ENCODE assay signal across 21 cellular contexts in the genomic region with DNA sequence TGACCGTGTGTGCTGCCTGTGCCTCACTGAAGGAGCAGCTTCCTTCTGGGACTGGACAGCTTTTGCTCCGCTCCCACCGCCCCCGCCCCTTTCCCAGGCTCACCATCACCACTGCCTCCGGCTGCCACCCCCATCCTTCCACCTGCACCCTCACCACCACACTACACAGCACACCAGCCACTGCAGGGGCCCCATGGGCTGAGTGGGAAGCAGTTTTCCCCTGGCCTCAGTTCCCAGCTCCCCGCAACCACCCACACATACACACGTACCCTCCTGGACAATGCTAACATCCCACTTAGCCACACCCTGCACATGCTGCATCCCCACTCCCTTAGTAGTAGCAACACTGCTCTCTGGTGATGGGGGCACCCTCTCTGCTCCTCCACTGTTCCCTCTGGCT. TPM values are rescaled to one million over a fixed set of nuclear protein-coding genes. Genes with fewer than 3 reads are reported as not detected.
DNase-seq lines count a peak whose midpoint lies in the region; ATAC-seq and TF ChIP-seq lines count a peak whose summit lies in the region.
"Had no signal": no experiment of that assay in that cellular context is flagged by ENCODE, and none has a peak within 500 bp of the region (broad histone marks: within the 10 kb centered on the region; RNA-seq: fewer than 3 reads in every experiment).

No MANE protein-coding gene starts in this region.

- H3K79me2 ChIP-seq in H9 (ENCODE audit: insufficient read depth, low read length): no peaks in the 10 kb centered on the region

- no peak overlapping the region for H4K91ac ChIP-seq in H9 (ENCODE audit: insufficient read length, low read depth, low read length)

- H3K18ac ChIP-seq in H9 (ENCODE audit: insufficient read length, low read depth, low read length): no peak overlapping the region

- no peak overlapping the region for H3K56ac ChIP-seq in H9 (ENCODE audit: insufficient read length, low read depth, low read length)

- no peak overlapping the region for H3K9ac ChIP-seq in H9 (ENCODE audit: extremely low read depth, insufficient read length, low read length)
- H3K9ac ChIP-seq in endodermal cell (ENCODE audit: extremely low read depth, low read length, poor library complexity, severe bottlenecking): no peak overlapping the region

- no peak overlapping the region for H2BK5ac ChIP-seq in H9 (ENCODE audit: insufficient read length, low read length)

- H2BK15ac ChIP-seq in H9 (ENCODE audit: low read depth, low read length): no peak overlapping the region

- H2BK20ac ChIP-seq in H9 (ENCODE audit: low read depth, low read length, poor library complexity, severe bottlenecking): no peak overlapping the region

- H3K9me3 Mint-ChIP-seq in activated naive CD4-positive, alpha-beta T cell treated with anti-CD3 and anti-CD28 coated beads, Interleukin-2, amount 50 U/mL, for 72 hours: no peaks in the 10 kb centered on the region
- no peaks in the 10 kb centered on the region for H3K9me3 Mint-ChIP-seq in H9
- no peaks in the 10 kb centered on the region for H3K9me3 Mint-ChIP-seq in endodermal cell
- H3K9me3 Mint-ChIP-seq in stimulated activated naive CD8-positive, alpha-beta T cell treated with anti-CD3 and anti-CD28 coated beads, Interleukin-15, amount 100 ng/mL, for 72 hours: no peaks in the 10 kb centered on the region
- H3K9me3 Mint-ChIP-seq in osteocyte (ENCODE audit: unreplicated experiment): no peaks in the 10 kb centered on the region
- H3K9me3 Mint-ChIP-seq: activated B cell treated with CpG ODN at 0.5 μM for 24 hours, HFFc6 had no signal

- no peak overlapping the region for H3T11ph ChIP-seq in H9 (ENCODE audit: low read length)

- H3K27me3 Mint-ChIP-seq in H9 (ENCODE audit: low read depth): no peaks in the 10 kb centered on the region
- H3K27me3 Mint-ChIP-seq in endodermal cell (ENCODE audit: insufficient read depth): no peaks in the 10 kb centered on the region
- no peaks in the 10 kb centered on the region for H3K27me3 Mint-ChIP-seq in stimulated activated naive CD8-positive, alpha-beta T cell treated with anti-CD3 and anti-CD28 coated beads, Interleukin-15, amount 100 ng/mL, for 72 hours
- H3K27me3 Mint-ChIP-seq in osteocyte (ENCODE audit: unreplicated experiment): no peaks in the 10 kb centered on the region
- H3K27me3 Mint-ChIP-seq: activated B cell treated with CpG ODN at 0.5 μM for 24 hours had no signal

- no peak overlapping the region for H2BK12ac ChIP-seq in H9 (ENCODE audit: insufficient read length, low read depth, low read length)

- peaks cover 0 to 24% of the 10 kb centered on the region in 2 donors for H3K36me3 Mint-ChIP-seq in activated naive CD4-positive, alpha-beta T cell treated with anti-CD3 and anti-CD28 coated beads, Interleukin-2, amount 50 U/mL, for 72 hours
- peaks cover 22 to 69% (median 45%) of the 10 kb centered on the region in 3 experiments for H3K36me3 Mint-ChIP-seq in H9 (ENCODE audit: insufficient read depth in 1 of 3, low read depth in 3 of 3)
- peaks cover 61% of the 10 kb centered on the region for H3K36me3 Mint-ChIP-seq in endodermal cell (ENCODE audit: low read depth)
- peaks cover 54% of the 10 kb centered on the region for H3K36me3 Mint-ChIP-seq in osteocyte (ENCODE audit: unreplicated experiment)

- H3K79me1 ChIP-seq in H9 (ENCODE audit: insufficient read depth, low read depth, low read length, poor library complexity, severe bottlenecking): no peaks in the 10 kb centered on the region

- no peak overlapping the region for H2AFZ ChIP-seq in H9 (ENCODE audit: low read length)

- no peak overlapping the region for H3K4me3 Mint-ChIP-seq in H9
- no peak overlapping the region for H3K4me3 Mint-ChIP-seq in endodermal cell
- H3K4me3 Mint-ChIP-seq in stimulated activated naive CD8-positive, alpha-beta T cell treated with anti-CD3 and anti-CD28 coated beads, Interleukin-15, amount 100 ng/mL, for 72 hours: no peak overlapping the region
- H3K4me3 Mint-ChIP-seq in osteocyte (ENCODE audit: unreplicated experiment): no peak overlapping the region
- H3K4me3 Mint-ChIP-seq: activated B cell treated with CpG ODN at 0.5 μM for 24 hours, HFFc6 had no signal

- H3K23me2 ChIP-seq in H9 (ENCODE audit: insufficient read length, low read depth, low read length, poor library complexity, severe bottlenecking): no peaks in the 10 kb centered on the region

- H3K4me2 ChIP-seq in H9 (ENCODE audit: insufficient read depth, insufficient read length, low read length): no peak overlapping the region

- no peaks in the 10 kb centered on the region for H3K9me3 ChIP-seq in H9 (ENCODE audit: control insufficient read depth, low read depth, low read length)
- H3K9me3 ChIP-seq in endodermal cell (ENCODE audit: control insufficient read depth, low read length): no peaks in the 10 kb centered on the region

- H3K4me1 Mint-ChIP-seq in H9: peaks cover 1% of the 10 kb centered on the region in 2 experiments; a peak in 3 of 4 replicates
- H3K4me1 Mint-ChIP-seq in endodermal cell: peaks cover 2% of the 10 kb centered on the region
- H3K4me1 Mint-ChIP-seq in stimulated activated naive CD8-positive, alpha-beta T cell treated with anti-CD3 and anti-CD28 coated beads, Interleukin-15, amount 100 ng/mL, for 72 hours: peaks cover 7% of the 10 kb centered on the region
- H3K4me1 Mint-ChIP-seq in osteocyte (ENCODE audit: unreplicated experiment): no peaks in the 10 kb centered on the region
- H3K4me1 Mint-ChIP-seq: activated B cell treated with CpG ODN at 0.5 μM for 24 hours had no signal

- no peak overlapping the region for H2BK120ac ChIP-seq in H9 (ENCODE audit: low read depth, low read length, poor library complexity, severe bottlenecking)

- no peaks in the 10 kb centered on the region for H3K27me3 ChIP-seq in H9 (ENCODE audit: insufficient read depth, low read length)
- H3K27me3 ChIP-seq in endodermal cell (ENCODE audit: control insufficient read depth, insufficient read depth, low read length, poor library complexity, severe bottlenecking): no peaks in the 10 kb centered on the region

- no peak overlapping the region for H4K8ac ChIP-seq in H9 (replicated peaks; ENCODE audit: insufficient read length, low read depth, low read length)

- WGBS in H9 (ENCODE audit: extremely low coverage, insufficient read length, low lambda C conversion rate): no CpG with 5 or more reads among the region's 7 CpGs
- 86 to 94% methylated on average over 1 to 7 of the region's 7 CpGs for WGBS in endodermal cell (ENCODE audit: insufficient coverage in 1 of 2, insufficient read length in 1 of 2), 2 experiments

- DNase-seq in activated naive CD4-positive, alpha-beta T cell treated with anti-CD3 and anti-CD28 coated beads, Interleukin-2, amount 50 U/mL, for 72 hours (ENCODE audit: low spot score in 2 of 2): no peak
- DNase-seq in activated naive CD4-positive, alpha-beta T cell treated with Interleukin-2 at 50 U/mL for 16 hours: no peak
- DNase-seq in H9 (no peak), endodermal cell (no peak), osteocyte (ENCODE audit: extremely low spot score, unreplicated experiment) (no peak)
- no peak for DNase-seq in stimulated activated naive CD8-positive, alpha-beta T cell treated with anti-CD3 and anti-CD28 coated beads, Interleukin-15, amount 100 ng/mL, for 72 hours
- DNase-seq: activated B cell treated with CpG ODN at 0.5 μM for 24 hours; activated effector memory CD4-positive, alpha-beta T cell treated with Interleukin-2 at 50 U/mL for 16 hours; HFFc6; hippocampal formation; islet precursor cell; Kasumi-1; NCI-H1092; NCI-H2081 treated with DMSO at 0.1 percent for 48 hours; NCI-H510A treated with DMSO at 0.1 percent for 48 hours; RPMI8226; small intestine; stimulated activated CD8-positive, alpha-beta memory T cell treated with anti-CD3 and anti-CD28 coated beads, Interleukin-4, amount 100 ng/mL, for 48 hours; T-helper 1 cell had no signal

- peak overlapping the region; percentile 65 to 97 for H3K27ac Mint-ChIP-seq in activated naive CD4-positive, alpha-beta T cell treated with anti-CD3 and anti-CD28 coated beads, Interleukin-2, amount 50 U/mL, for 72 hours
- H3K27ac Mint-ChIP-seq in H9 (peak overlapping the region; percentile 31 to 83 (median 43); a peak in 2 of 7 replicates), endodermal cell (peak overlapping the region; percentile 21), osteocyte (ENCODE audit: unreplicated experiment) (no peak overlapping the region)
- peak overlapping the region; percentile 85 to 95 for H3K27ac Mint-ChIP-seq in stimulated activated naive CD8-positive, alpha-beta T cell treated with anti-CD3 and anti-CD28 coated beads, Interleukin-15, amount 100 ng/mL, for 72 hours
- H3K27ac Mint-ChIP-seq: activated B cell treated with CpG ODN at 0.5 μM for 24 hours, HFFc6 had no signal

- peak in 1 of 2 donors; percentile 53 for ATAC-seq in activated naive CD4-positive, alpha-beta T cell treated with anti-CD3 and anti-CD28 coated beads, Interleukin-2, amount 50 U/mL, for 72 hours
- no peak for ATAC-seq in stimulated activated naive CD8-positive, alpha-beta T cell treated with anti-CD3 and anti-CD28 coated beads, Interleukin-15, amount 100 ng/mL, for 72 hours
- ATAC-seq in GM21515 (IDR thresholded peaks at IDR 0.05; ENCODE audit: unreplicated experiment): no peak
- ATAC-seq in GM18870 (IDR thresholded peaks at IDR 0.05; ENCODE audit: unreplicated experiment): no peak

- H2AK5ac ChIP-seq in H9 (ENCODE audit: insufficient read length, low read length): no peak overlapping the region

- no peak overlapping the region for H4K5ac ChIP-seq in H9 (ENCODE audit: insufficient read length, low read depth, low read length)

- H3K4me3 ChIP-seq in endodermal cell (ENCODE audit: low read length): no peak overlapping the region

- H3K4me1 ChIP-seq in H9 (ENCODE audit: insufficient read depth, low read length) (no peaks in the 10 kb centered on the region), endodermal cell (ENCODE audit: control insufficient read depth, insufficient read depth, low read length) (no peaks in the 10 kb centered on the region)

- H3K27ac ChIP-seq in H9 (ENCODE audit: insufficient read length, low read depth, low read length) (no peak overlapping the region), endodermal cell (ENCODE audit: low read depth, low read length) (no peak overlapping the region)

- H4K20me1 ChIP-seq in H9 (ENCODE audit: control insufficient read depth, insufficient read depth, insufficient read length): no peaks in the 10 kb centered on the region

- no peak overlapping the region for H3K4ac ChIP-seq in H9 (ENCODE audit: low read depth, low read length)

- peaks cover 79% of the 10 kb centered on the region for H3K36me3 ChIP-seq in endodermal cell (ENCODE audit: control insufficient read depth, insufficient read depth, low read length)

- no peak overlapping the region for H3K23ac ChIP-seq in H9 (ENCODE audit: insufficient read length, low read depth, low read length)

- TF ChIP-seq CTCF in H9 (conservative IDR thresholded peaks at IDR 0.05) (no peak), endodermal cell (conservative IDR thresholded peaks at IDR 0.05) (no peak), osteocyte (IDR thresholded peaks at IDR 0.05) (no peak)

- no peak overlapping the region for H3K14ac ChIP-seq in H9 (ENCODE audit: insufficient read depth, low read length)

RNA-seq across cellular contexts. Expression of a gene that starts 29.6 kb away (rescaled TPM):
- total RNA-seq in activated naive CD4-positive, alpha-beta T cell treated with anti-CD3 and anti-CD28 coated beads, Interleukin-2, amount 50 U/mL, for 72 hours: 10 to 100 TPM; 25.8 to 27.8 TPM
- total RNA-seq in H9 (2021) (19.9 and 20.5 TPM in 2 replicates), endodermal cell (10 to 100 TPM; 14.1 to 15.0 TPM), osteocyte (14.6 and 16.7 TPM in 2 replicates)
- polyA plus RNA-seq in endodermal cell (2013, experiment 1 of 2): 18.6 TPM
- polyA plus RNA-seq in endodermal cell (2013, experiment 2 of 2): 18.3 TPM
